In the genomic region with DNA sequence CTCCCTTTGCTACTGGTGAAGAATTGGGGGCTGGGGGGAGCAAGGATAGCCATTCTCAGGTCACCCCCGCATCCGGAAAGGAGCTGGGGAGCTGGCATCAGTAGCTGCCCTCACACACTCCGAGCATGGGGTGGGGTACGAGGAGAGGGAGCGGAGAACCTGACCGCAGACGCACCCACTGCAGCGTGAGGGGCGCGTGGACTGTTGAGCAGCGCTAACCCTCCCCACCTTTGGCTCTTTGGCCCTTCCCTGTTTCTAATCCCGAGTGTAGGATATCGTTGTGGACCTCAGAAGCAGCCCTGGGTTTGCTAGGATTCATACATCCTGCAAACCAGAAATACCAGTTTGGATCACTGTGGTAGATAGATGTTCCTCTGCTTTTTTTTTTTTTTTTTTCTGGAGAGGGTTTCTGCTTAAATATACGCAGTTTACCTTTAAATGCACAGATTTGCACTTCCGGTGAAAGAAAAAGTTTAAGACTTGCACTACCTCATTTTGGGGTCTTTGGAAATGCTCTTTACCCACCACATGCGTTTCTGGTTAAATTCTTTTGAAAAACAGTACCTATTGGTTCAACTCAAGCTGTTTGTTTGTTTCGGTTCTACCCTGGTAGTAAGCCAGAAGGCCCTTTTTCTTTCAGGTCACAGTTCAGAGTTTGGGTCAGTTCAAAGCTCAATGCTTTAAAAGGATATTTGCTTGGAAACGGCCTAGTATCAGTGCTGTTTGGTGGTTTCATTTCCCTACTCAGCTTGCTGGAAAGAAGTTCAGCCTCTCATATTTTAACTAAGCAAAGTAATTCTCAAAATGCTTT, we compare ENCODE assay signal across 8 cellular contexts. TPM values are rescaled to one million over a fixed set of nuclear protein-coding genes. Genes with fewer than 3 reads are reported as not detected.
DNase-seq lines count a peak whose midpoint lies in the region; ATAC-seq and TF ChIP-seq lines count a peak whose summit lies in the region.

No MANE protein-coding gene starts in this region.

- DNase-seq in EL (peak; percentile 34), SW480 (ENCODE audit: low spot score) (peak; percentile 56), colonic mucosa (peak; percentile 57), lower leg skin (ENCODE audit: low spot score in 2 of 2) (peak; percentile 51 to 91), iPS-NIHi7 (ENCODE audit: extremely low spot score) (no peak)
- DNase-seq in stimulated activated naive CD4-positive, alpha-beta T cell treated with Interleukin-2 at 50 U/mL for 16 hours (lab: John Stamatoyannopoulos, UW), result peak; percentile 42

- intact Hi-C loops in colonic mucosa (cut with DNase I), result no loop called here
- intact Hi-C loops in lower leg skin (cut with DNase I; ENCODE audit: low total_unique reads), result no loop called here

- TF ChIP-seq POLR2A in lower leg skin (IDR thresholded peaks at IDR 0.05), result no peak

- no peaks in the 10 kb centered on the region for H3K27me3 ChIP-seq in HUES64 (ENCODE audit: insufficient read depth, low read length)
- no peaks in the 10 kb centered on the region for H3K27me3 ChIP-seq in colonic mucosa

- H3K4me3 ChIP-seq in HUES64 (ENCODE audit: low read length), result peak overlapping the region; percentile 92
- H3K4me3 ChIP-seq in colonic mucosa, result peak overlapping the region; percentile 93
- H3K4me3 ChIP-seq in lower leg skin (ENCODE audit: low read depth, poor library complexity, severe bottlenecking), result peak overlapping the region; percentile 88

- H3K9me3 ChIP-seq in HUES64 (ENCODE audit: insufficient read depth, low read depth, low read length) (no peaks in the 10 kb centered on the region), colonic mucosa (no peaks in the 10 kb centered on the region)

- H3K4me1 ChIP-seq in HUES64 (ENCODE audit: insufficient read depth, low read length) (peaks cover 14% of the 10 kb centered on the region; the same call in 1 of the 2 replicates), colonic mucosa (peaks cover 19% of the 10 kb centered on the region)

- H3K27ac ChIP-seq in HUES64 (ENCODE audit: low read depth, low read length) (peak overlapping the region; percentile 84), colonic mucosa (peak overlapping the region; percentile 99)

- H3K9ac ChIP-seq in HUES64 (ENCODE audit: low read depth, low read length) (peak overlapping the region; percentile 94), colonic mucosa (ENCODE audit: low read depth in 2 of 2, low read length in 2 of 2) (peak overlapping the region; percentile 99 to 100)

- ATAC-seq in GM21529 (IDR thresholded peaks at IDR 0.05; ENCODE audit: unreplicated experiment), result peak; percentile 37

- H3K36me3 ChIP-seq in HUES64 (ENCODE audit: insufficient read depth, low read length) (peaks cover 9% of the 10 kb centered on the region), colonic mucosa (no peaks in the 10 kb centered on the region)

- 3% methylated on average over 18 of the region's 18 CpGs for WGBS in HUES64
- 0 to 4% methylated on average over 16 to 18 of the region's 18 CpGs for WGBS in lower leg skin, 2 donors

- TF ChIP-seq CTCF in colonic mucosa (IDR thresholded peaks at IDR 0.05), result no peak
- TF ChIP-seq CTCF in lower leg skin (IDR thresholded peaks at IDR 0.05), result no peak

RNA-seq across cellular contexts. Expression of gene DDI2, which starts 0.8 kb away (rescaled TPM):
- polyA plus RNA-seq in HUES64 (2013, experiment 1 of 2), result 14.6 TPM
- 14.7 TPM for polyA plus RNA-seq in HUES64 (2013, experiment 2 of 2)
- total RNA-seq in colonic mucosa, result 10 to 100 TPM; 28.6 to 38.7 TPM
- total RNA-seq in lower leg skin, result 10 to 100 TPM; 23.7 to 58.6 (median 37.0) TPM

RNA-seq across cellular contexts. Expression of gene AGMAT, which starts 33.2 kb away (rescaled TPM):
- 3.4 TPM for polyA plus RNA-seq in HUES64 (2013, experiment 1 of 2)
- 2.7 TPM for polyA plus RNA-seq in HUES64 (2013, experiment 2 of 2)
- total RNA-seq in colonic mucosa (10 to 100 TPM; 21.6 to 54.2 TPM), lower leg skin (under 1 TPM in 1 of 4 donors, not detected in 3; 0.54 TPM)

Comparison
In these comparisons a context has a peak if more than half of its experiments do, and no peak if none do; other contexts are left out.
1. RNA of gene AGMAT, which starts 33.2 kb away (total RNA-seq): 21.6 to 54.2 TPM in colonic mucosa; 0.54 TPM in lower leg skin; every median in the first group is over 10 times any median in the second.
2. Peak in every context shown above with its lines, with median percentiles within 50 percentile points of each other: H3K4me3 ChIP-seq.